ENCODE assay signal across 9 cellular contexts in the genomic region with DNA sequence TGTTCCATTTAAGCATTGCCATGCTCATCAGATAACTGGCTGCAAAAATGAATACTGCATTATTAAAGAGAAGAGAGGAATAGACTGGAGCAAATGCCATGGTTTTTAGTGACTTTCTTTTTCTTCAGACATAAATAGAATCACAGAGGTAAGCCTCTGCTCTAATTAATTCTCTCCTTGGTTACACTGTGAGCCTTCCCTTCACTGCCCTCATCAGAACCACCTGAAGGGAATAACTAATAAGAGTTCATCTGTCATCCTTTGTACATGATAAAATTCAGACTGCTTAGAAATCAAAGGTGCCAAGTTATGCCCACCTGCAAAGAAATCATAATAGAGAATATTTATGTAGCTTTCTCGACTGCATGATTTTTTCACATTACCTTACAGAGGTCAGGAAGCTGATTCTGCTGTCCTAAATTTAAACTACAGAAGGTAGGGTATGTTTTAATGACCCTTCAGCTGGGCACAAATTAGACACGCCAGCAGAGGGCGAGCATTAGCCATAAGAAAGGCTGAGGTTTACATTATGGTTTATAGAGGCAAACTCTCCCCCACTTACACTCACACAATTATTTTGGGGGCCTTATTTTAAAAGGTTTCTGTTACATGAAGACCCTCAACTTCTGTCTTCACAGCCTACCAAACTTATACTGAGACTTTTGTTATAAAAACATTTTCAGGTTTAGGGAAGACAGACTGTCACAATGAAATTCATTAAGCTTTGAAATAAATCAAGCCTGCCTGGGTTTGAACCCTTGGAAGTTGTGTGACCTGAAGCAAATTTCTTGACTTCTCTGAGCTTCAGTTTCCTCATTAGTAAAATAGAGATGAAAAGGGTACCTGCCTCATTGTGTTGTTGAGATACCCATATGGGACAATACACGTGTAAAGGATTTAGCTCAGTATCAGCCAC. TPM values are rescaled to one million over a fixed set of nuclear protein-coding genes. Genes with fewer than 3 reads are reported as not detected.
DNase-seq lines count a peak whose midpoint lies in the region; FAIRE-seq and TF ChIP-seq lines count a peak whose summit lies in the region.
"Had no signal": no experiment of that assay in that cellular context is flagged by ENCODE, and none has a peak within 500 bp of the region (broad histone marks: within the 10 kb centered on the region; RNA-seq: fewer than 3 reads in every experiment).

No MANE protein-coding gene starts in this region.

- no peaks in the 10 kb centered on the region for H3K4me1 ChIP-seq in esophagus squamous epithelium

- no peaks in the 10 kb centered on the region for H3K27me3 ChIP-seq in esophagus squamous epithelium

- WGBS in esophagus squamous epithelium, 2 donors, result 25% methylated on average over 4 of the region's 4 CpGs

- no peaks in the 10 kb centered on the region for H3K9me3 ChIP-seq in esophagus squamous epithelium

- no peak for TF ChIP-seq POLR2A in esophagus squamous epithelium (IDR thresholded peaks at IDR 0.05)

- no peak overlapping the region for H3K27ac ChIP-seq in esophagus squamous epithelium

- in situ Hi-C loops in ACHN (cut with HindIII; ENCODE audit: low pct_ligation_motif_present, low pct_unique_long_range_greater_than_20kb, low sequenced_read_pairs), result no loop called here

- TF ChIP-seq CTCF in GM12875 (IDR thresholded peaks at IDR 0.05; ENCODE audit: borderline replicate concordance, insufficient read depth, low read depth, low read length) (peak; percentile 37; the same call in 1 of the 2 replicates), esophagus squamous epithelium (IDR thresholded peaks at IDR 0.05) (peak; percentile 16 to 61 (median 33)), retinal pigment epithelial cell (conservative IDR thresholded peaks at IDR 0.05; ENCODE audit: low read depth, low read length) (peak; percentile 69)

- intact Hi-C loops in esophagus squamous epithelium (cut with DNase I), result no loop called here

- peak; percentile 22 for FAIRE-seq in RCC 7860 (lab: Jason Lieb, UNC)

- DNase-seq in ACHN (peak; percentile 21), RCC 7860 (ENCODE audit: low spot score) (peak; percentile 6), esophagus squamous epithelium (lab: John Stamatoyannopoulos, UW) (no peak), retinal pigment epithelial cell (ENCODE audit: low read depth) (no peak), cortex of kidney (lab: John Stamatoyannopoulos, UW) (no peak), activated gamma-delta T cell (lab: John Stamatoyannopoulos, UW) (no peak)
- DNase-seq in activated CD4-positive, CD25-positive, alpha-beta regulatory T cell treated with anti-CD3 and anti-CD28 coated beads, Interleukin-2, amount 50 U/mL, for 72 hours, result no peak

- no peak overlapping the region for H3K4me3 ChIP-seq in GM12875 (ENCODE audit: low read depth, low read length)
- H3K4me3 ChIP-seq in esophagus squamous epithelium, result no peak overlapping the region
- no peak overlapping the region for H3K4me3 ChIP-seq in retinal pigment epithelial cell (ENCODE audit: low read length)

- H3K36me3 ChIP-seq in esophagus squamous epithelium, result no peaks in the 10 kb centered on the region

RNA-seq across cellular contexts. Expression of a gene that starts 15.3 kb away (rescaled TPM):
- total RNA-seq in esophagus squamous epithelium, result under 1 TPM in 2 of 4 donors, not detected in 2; 0.18 to 0.19 TPM
- total RNA-seq: activated naive CD4-positive, alpha-beta T cell treated with anti-CD3 and anti-CD28 coated beads, Interleukin-2, amount 50 U/mL, for 72 hours had no signal

Comparison
In these comparisons a context has a peak if more than half of its experiments do, and no peak if none do; other contexts are left out.
1. DNase-seq: peak in ACHN (single experiment) and RCC 7860 (single experiment); none in esophagus squamous epithelium (single experiment), retinal pigment epithelial cell (single experiment), cortex of kidney (single experiment), activated gamma-delta T cell (single experiment) and activated CD4-positive, CD25-positive, alpha-beta regulatory T cell treated with anti-CD3 and anti-CD28 coated beads, Interleukin-2, amount 50 U/mL, for 72 hours (single experiment).
2. Peak in every context shown above with its lines, with median percentiles within 50 percentile points of each other: CTCF ChIP-seq.